26 cellular contexts compared by ENCODE assay signal in genomic region chr1:7229696-7230095, GRCh38.
DNase-seq lines count a peak whose midpoint lies in the region; ATAC-seq, FAIRE-seq and TF ChIP-seq lines count a peak whose summit lies in the region.
"Had no signal": no experiment of that assay in that cellular context is flagged by ENCODE, and none has a peak within 500 bp of the region (broad histone marks: within the 10 kb centered on the region; RNA-seq: fewer than 3 reads in every experiment).

No MANE protein-coding gene starts in this region.

- ATAC-seq in GM21786 (IDR thresholded peaks at IDR 0.05; ENCODE audit: unreplicated experiment) = no peak
- ATAC-seq: activated CD8-positive, alpha-beta T cell treated with anti-CD3 and anti-CD28 coated beads for 36 hours; right cardiac atrium had no signal

- H3K9me3 Mint-ChIP-seq in astrocyte (ENCODE audit: unreplicated experiment) (no peaks in the 10 kb centered on the region), immature natural killer cell (peaks cover 0 to 2% (median 0%) of the 10 kb centered on the region in 6 donors)
- H3K9me3 Mint-ChIP-seq: activated B cell treated with CpG ODN at 0.5 μM for 24 hours; activated CD8-positive, alpha-beta T cell treated with anti-CD3 and anti-CD28 coated beads for 36 hours; CD4-positive, alpha-beta memory T cell; memory B cell; naive B cell; type B pancreatic cell had no signal

- H3K27me3 ChIP-seq in astrocyte (ENCODE audit: insufficient read depth, low read length) = no peaks in the 10 kb centered on the region
- H3K27me3 ChIP-seq: cardiac muscle cell, ovary had no signal

- H3K27ac ChIP-seq in astrocyte (ENCODE audit: low read depth, low read length) = peak overlapping the region; percentile 49
- H3K27ac ChIP-seq: cardiac muscle cell, ovary had no signal

- no peaks in the 10 kb centered on the region for H3K9me3 ChIP-seq in astrocyte (ENCODE audit: insufficient read depth, low read depth, low read length)
- H3K9me3 ChIP-seq: ovary had no signal

- DNase-seq in AG08395 (ENCODE audit: low spot score) = peak; percentile 65
- DNase-seq in GM03348 (ENCODE audit: low spot score) = peak; percentile 63
- DNase-seq in astrocyte (ENCODE audit: low read depth) = peak; percentile 40
- DNase-seq in fibroblast of the conjunctiva (ENCODE audit: low read depth) = peak; percentile 18
- no peak for DNase-seq in amygdala (lab: John Stamatoyannopoulos, UW)
- no peak for DNase-seq in immature natural killer cell
- no peak for DNase-seq in effector CD4-positive, alpha-beta T cell
- DNase-seq: ACHN; activated B cell treated with CpG ODN at 0.5 μM for 24 hours; activated CD8-positive, alpha-beta T cell treated with anti-CD3 and anti-CD28 coated beads for 36 hours; activated naive CD4-positive, alpha-beta T cell; activated T-cell treated with anti-CD3 and anti-CD28 coated beads, Interleukin-2, amount 50 U/mL, for 1 hour; amniotic stem cell; CD4-positive, alpha-beta memory T cell; GF-D8; naive B cell; NCI-H1092; NCI-H187 treated with DMSO at 0.1 percent for 48 hours; NCI-H526 treated with DMSO at 0.1 percent for 48 hours; ovary; right cardiac atrium; stimulated activated CD4-positive, alpha-beta T cell treated with anti-CD3 and anti-CD28 coated beads, Interleukin-15, amount 100 ng/mL, for 24 hours had no signal

- no peak for TF ChIP-seq CTCF in astrocyte (IDR thresholded peaks at IDR 0.05; ENCODE audit: insufficient read depth, low read depth, low read length)

- H4K20me1 ChIP-seq in astrocyte (ENCODE audit: insufficient read depth, low read length) = no peaks in the 10 kb centered on the region

- H3K27me3 Mint-ChIP-seq in astrocyte (ENCODE audit: low read depth, unreplicated experiment) (peaks cover 27% of the 10 kb centered on the region), immature natural killer cell (ENCODE audit: low read depth in 3 of 3) (peaks cover 0 to 5% (median 4%) of the 10 kb centered on the region in 3 donors)
- H3K27me3 Mint-ChIP-seq: activated B cell treated with CpG ODN at 0.5 μM for 24 hours; activated CD8-positive, alpha-beta T cell treated with anti-CD3 and anti-CD28 coated beads for 36 hours; type B pancreatic cell had no signal

- H2AFZ ChIP-seq in astrocyte (ENCODE audit: low read depth, low read length) = no peak overlapping the region

- no peak overlapping the region for H3K4me3 ChIP-seq in astrocyte (ENCODE audit: insufficient read depth, low read depth, low read length)
- H3K4me3 ChIP-seq: cardiac muscle cell, ovary had no signal

- no peak overlapping the region for H3K9ac ChIP-seq in astrocyte (ENCODE audit: low read length)

- H3K36me3 Mint-ChIP-seq in astrocyte (ENCODE audit: low read depth, unreplicated experiment) (no peaks in the 10 kb centered on the region), immature natural killer cell (no peaks in the 10 kb centered on the region)
- H3K36me3 Mint-ChIP-seq: CD4-positive, alpha-beta memory T cell; memory B cell; naive B cell; type B pancreatic cell had no signal

- H3K4me1 Mint-ChIP-seq in astrocyte (ENCODE audit: low read depth, unreplicated experiment) (no peaks in the 10 kb centered on the region), immature natural killer cell (no peaks in the 10 kb centered on the region)
- H3K4me1 Mint-ChIP-seq: activated B cell treated with CpG ODN at 0.5 μM for 24 hours; CD4-positive, alpha-beta memory T cell; memory B cell; naive B cell had no signal

- peaks cover 6% of the 10 kb centered on the region for H3K4me1 ChIP-seq in astrocyte (ENCODE audit: insufficient read depth, low read length)

- H3K4me2 ChIP-seq in astrocyte (ENCODE audit: low read length) = no peak overlapping the region

- H3K36me3 ChIP-seq in astrocyte (ENCODE audit: insufficient read depth, low read length) = no peaks in the 10 kb centered on the region
- H3K36me3 ChIP-seq: cardiac muscle cell, ovary had no signal

- H3K4me3 Mint-ChIP-seq in astrocyte (ENCODE audit: unreplicated experiment) = no peak overlapping the region
- H3K4me3 Mint-ChIP-seq in immature natural killer cell = no peak overlapping the region
- H3K4me3 Mint-ChIP-seq: activated B cell treated with CpG ODN at 0.5 μM for 24 hours; activated CD8-positive, alpha-beta T cell treated with anti-CD3 and anti-CD28 coated beads for 36 hours; CD4-positive, alpha-beta memory T cell; memory B cell; naive B cell; type B pancreatic cell had no signal

- no peak for FAIRE-seq in astrocyte (lab: Jason Lieb, UNC)

- H3K27ac Mint-ChIP-seq in astrocyte (ENCODE audit: unreplicated experiment) (no peak overlapping the region), immature natural killer cell (no peak overlapping the region)
- H3K27ac Mint-ChIP-seq: activated B cell treated with CpG ODN at 0.5 μM for 24 hours; activated CD8-positive, alpha-beta T cell treated with anti-CD3 and anti-CD28 coated beads for 36 hours; CD4-positive, alpha-beta memory T cell; memory B cell; naive B cell; type B pancreatic cell had no signal

- no peaks in the 10 kb centered on the region for H3K79me2 ChIP-seq in astrocyte (ENCODE audit: insufficient read depth, low read length)

Comparison
In these comparisons a context has a peak if more than half of its experiments do, and no peak if none do; other contexts are left out.
1. DNase-seq: peak in AG08395 (single experiment), GM03348 (single experiment), astrocyte (single experiment) and fibroblast of the conjunctiva (single experiment); none in amygdala (0 of 56), immature natural killer cell (0 of 3) and effector CD4-positive, alpha-beta T cell (single experiment).